ENCODE assay signal across 29 cellular contexts in the genomic region with DNA sequence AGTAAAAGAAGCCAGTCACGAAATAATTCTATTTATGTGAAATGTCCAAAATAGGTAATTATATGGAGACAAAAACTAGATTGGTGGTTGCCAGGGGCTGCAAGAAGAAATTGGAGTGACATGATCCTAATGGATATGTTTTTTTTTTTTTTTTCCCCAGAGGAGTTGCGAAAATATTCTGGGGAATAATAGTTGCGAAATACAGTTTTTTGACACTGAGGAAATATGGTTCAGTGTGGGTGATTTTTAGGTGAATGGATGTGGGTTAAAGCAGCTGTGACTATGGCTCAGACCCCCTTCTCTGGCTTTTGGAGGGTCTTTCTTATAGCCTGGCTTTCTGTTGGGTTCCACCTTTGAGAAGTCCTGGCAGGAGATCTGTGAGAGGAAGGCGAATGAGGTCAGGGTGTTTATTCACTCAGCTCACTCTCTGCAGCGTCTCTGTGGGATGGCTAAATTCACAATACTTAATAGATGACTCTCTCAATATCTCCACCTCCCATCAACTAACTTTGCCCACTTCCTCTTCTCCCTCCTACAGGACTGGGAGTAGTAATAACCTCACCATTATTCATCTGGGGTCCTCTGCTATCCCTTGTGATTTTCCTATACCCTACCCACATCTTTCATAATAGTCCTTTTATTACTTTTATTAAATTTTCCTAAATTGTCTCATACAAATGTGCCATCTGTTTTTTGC. TPM values are rescaled to one million over a fixed set of nuclear protein-coding genes. Genes with fewer than 3 reads are reported as not detected.
DNase-seq lines count a peak whose midpoint lies in the region; ATAC-seq and TF ChIP-seq lines count a peak whose summit lies in the region.
"Had no signal": no experiment of that assay in that cellular context is flagged by ENCODE, and none has a peak within 500 bp of the region (broad histone marks: within the 10 kb centered on the region; RNA-seq: fewer than 3 reads in every experiment).

No MANE protein-coding gene starts in this region.

- H3K9ac ChIP-seq in endodermal cell (ENCODE audit: extremely low read depth, low read length, poor library complexity, severe bottlenecking): no peak overlapping the region

- intact Hi-C loops in adrenal gland (cut with DNase I): no loop called here

- H3K4me1 Mint-ChIP-seq in activated T-helper 17 cell treated with anti-CD3 and anti-CD28 coated beads, Interleukin-2, amount 50 U/mL, for 72 hours: no peaks in the 10 kb centered on the region
- no peaks in the 10 kb centered on the region for H3K4me1 Mint-ChIP-seq in endodermal cell
- H3K4me1 Mint-ChIP-seq: CD14-positive monocyte, natural killer cell, T-cell had no signal

- H3K27ac Mint-ChIP-seq in activated T-helper 17 cell treated with anti-CD3 and anti-CD28 coated beads, Interleukin-2, amount 50 U/mL, for 72 hours: no peak overlapping the region
- no peak overlapping the region for H3K27ac Mint-ChIP-seq in endodermal cell
- H3K27ac Mint-ChIP-seq: activated CD4-positive, alpha-beta memory T cell treated with anti-CD3 and anti-CD28 coated beads, Interleukin-2, amount 10 ng/mL, durations not matched to agents 7 days and 5 days; activated naive CD8-positive, alpha-beta T cell; CD14-positive monocyte; natural killer cell; T-cell had no signal

- H3K27me3 Mint-ChIP-seq in activated T-helper 17 cell treated with anti-CD3 and anti-CD28 coated beads, Interleukin-2, amount 50 U/mL, for 72 hours: no peaks in the 10 kb centered on the region
- peaks cover 16% of the 10 kb centered on the region for H3K27me3 Mint-ChIP-seq in endodermal cell (ENCODE audit: insufficient read depth)
- H3K27me3 Mint-ChIP-seq: activated CD4-positive, alpha-beta memory T cell treated with anti-CD3 and anti-CD28 coated beads, Interleukin-2, amount 10 ng/mL, durations not matched to agents 7 days and 5 days; activated naive CD8-positive, alpha-beta T cell had no signal

- no peaks in the 10 kb centered on the region for H3K36me3 ChIP-seq in HEK293 (ENCODE audit: control insufficient read depth in 2 of 2, insufficient read depth in 1 of 2, low read length in 2 of 2)
- no peaks in the 10 kb centered on the region for H3K36me3 ChIP-seq in endodermal cell (ENCODE audit: control insufficient read depth, insufficient read depth, low read length)
- H3K36me3 ChIP-seq in adrenal gland (replicated peaks in 1 of 2): no peaks in the 10 kb centered on the region
- H3K36me3 ChIP-seq: HAP-1, spleen, thoracic aorta had no signal

- POLR2A ChIA-PET in HEK293 (lab: Yijun Ruan, JAX): interaction anchor here (0.6 kb wide), 1 partner anchor 289 kb away, joined by 3 read pairs; no protein-coding TSS in a partner anchor

- H3K9me3 Mint-ChIP-seq in activated T-helper 17 cell treated with anti-CD3 and anti-CD28 coated beads, Interleukin-2, amount 50 U/mL, for 72 hours: no peaks in the 10 kb centered on the region
- no peaks in the 10 kb centered on the region for H3K9me3 Mint-ChIP-seq in endodermal cell
- H3K9me3 Mint-ChIP-seq: activated CD4-positive, alpha-beta memory T cell treated with anti-CD3 and anti-CD28 coated beads, Interleukin-2, amount 10 ng/mL, durations not matched to agents 7 days and 5 days; CD14-positive monocyte; natural killer cell; T-cell had no signal

- peak; percentile 30 for DNase-seq in Daoy (ENCODE audit: low read depth)
- DNase-seq in iris pigment epithelial cell (ENCODE audit: low read depth): peak; percentile 49
- DNase-seq in endodermal cell: no peak
- DNase-seq in stimulated activated CD4-positive, alpha-beta T cell treated with anti-CD3 and anti-CD28 coated beads, Interleukin-2, amount 100 ng/mL, for 48 hours: no peak
- DNase-seq in NOMO-1 (lab: John Stamatoyannopoulos, UW; ENCODE audit: unreplicated experiment in 2 of 2): no peak
- no peak for DNase-seq in adrenal gland
- DNase-seq: activated CD4-positive, alpha-beta memory T cell treated with anti-CD3 and anti-CD28 coated beads, Interleukin-2, amount 10 ng/mL, durations not matched to agents 7 days and 5 days; cerebellar nuclear complex; hypothalamus; left ventricle myocardium superior; natural killer cell; NCI-H1092 treated with DMSO at 0.1 percent for 48 hours; NCI-H1930; NCI-H82; retina; SHP77; spleen; stimulated activated CD4-positive, alpha-beta T cell treated with anti-CD3 and anti-CD28 coated beads, Interleukin-4, amount 100 ng/mL, for 4 hours; stimulated activated naive CD4-positive, alpha-beta T cell treated with Interleukin-2 at 50 U/mL for 16 hours; T-cell had no signal

- H3K4me3 Mint-ChIP-seq in activated T-helper 17 cell treated with anti-CD3 and anti-CD28 coated beads, Interleukin-2, amount 50 U/mL, for 72 hours: no peak overlapping the region
- H3K4me3 Mint-ChIP-seq in endodermal cell: no peak overlapping the region
- H3K4me3 Mint-ChIP-seq: activated CD4-positive, alpha-beta memory T cell treated with anti-CD3 and anti-CD28 coated beads, Interleukin-2, amount 10 ng/mL, durations not matched to agents 7 days and 5 days; activated naive CD8-positive, alpha-beta T cell; CD14-positive monocyte; natural killer cell; T-cell had no signal

- 87% methylated on average over 5 of the region's 5 CpGs; no CpG with 5 or more reads in 1 of the 2 experiments for WGBS in endodermal cell (ENCODE audit: insufficient coverage in 1 of 2, insufficient read length in 1 of 2), 2 experiments
- WGBS in adrenal gland, 4 donors: 29 to 49% (median 33%) methylated on average over 5 of the region's 5 CpGs

- H3K9me3 ChIP-seq in HEK293 (ENCODE audit: control insufficient read depth, insufficient read depth, low read depth, low read length): no peaks in the 10 kb centered on the region
- no peaks in the 10 kb centered on the region for H3K9me3 ChIP-seq in endodermal cell (ENCODE audit: control insufficient read depth, low read length)
- no peaks in the 10 kb centered on the region for H3K9me3 ChIP-seq in adrenal gland (replicated peaks in 1 of 3)
- H3K9me3 ChIP-seq: HAP-1, spleen, thoracic aorta had no signal

- H3K4me1 ChIP-seq in HEK293 (ENCODE audit: control insufficient read depth, insufficient read depth, low read length): no peaks in the 10 kb centered on the region
- no peaks in the 10 kb centered on the region for H3K4me1 ChIP-seq in endodermal cell (ENCODE audit: control insufficient read depth, insufficient read depth, low read length)
- no peaks in the 10 kb centered on the region for H3K4me1 ChIP-seq in adrenal gland (replicated peaks in 1 of 2)
- H3K4me1 ChIP-seq: HAP-1, spleen had no signal

- H3K4me3 ChIP-seq in HEK293 (ENCODE audit: low read depth, low read length): no peak overlapping the region
- H3K4me3 ChIP-seq in endodermal cell (ENCODE audit: low read length): no peak overlapping the region
- H3K4me3 ChIP-seq in adrenal gland: no peak overlapping the region
- H3K4me3 ChIP-seq: HAP-1, spleen, thoracic aorta had no signal

- H3K27me3 ChIP-seq in endodermal cell (ENCODE audit: control insufficient read depth, insufficient read depth, low read length, poor library complexity, severe bottlenecking) (no peaks in the 10 kb centered on the region), adrenal gland (peaks cover 12% of the 10 kb centered on the region)
- H3K27me3 ChIP-seq: foreskin keratinocyte had no signal

- CTCF ChIA-PET in HEK293 (lab: Yijun Ruan, JAX): interaction anchor here (0.7 to 1.7 kb wide), 5 partner anchors 61 to 153 kb away, joined by 3 to 5 read pairs (median 3); no protein-coding TSS in a partner anchor

- no peak for TF ChIP-seq POLR2A in adrenal gland (IDR thresholded peaks at IDR 0.05)

- H3K27ac ChIP-seq in HEK293 (ENCODE audit: extremely low read depth, low read depth, low read length) (no peak overlapping the region), endodermal cell (ENCODE audit: low read depth, low read length) (no peak overlapping the region), adrenal gland (no peak overlapping the region)
- H3K27ac ChIP-seq: epithelial cell of prostate, foreskin keratinocyte, spleen, thoracic aorta had no signal

- peak; percentile 24 for ATAC-seq in activated T-helper 17 cell treated with anti-CD3 and anti-CD28 coated beads, Interleukin-2, amount 50 U/mL, for 72 hours (replicated peaks)
- ATAC-seq: activated CD4-positive, CD25-positive, alpha-beta regulatory T cell treated with anti-CD3 and anti-CD28 coated beads, Interleukin-2, amount 50 U/mL, for 24 hours; left ventricle myocardium superior; natural killer cell; T-cell had no signal

- TF ChIP-seq CTCF in HEK293 (tag by site-specific recombination; IDR thresholded peaks at IDR 0.05) (no peak), endodermal cell (conservative IDR thresholded peaks at IDR 0.05) (no peak), adrenal gland (IDR thresholded peaks at IDR 0.05) (no peak)

- H3K36me3 Mint-ChIP-seq in activated T-helper 17 cell treated with anti-CD3 and anti-CD28 coated beads, Interleukin-2, amount 50 U/mL, for 72 hours (ENCODE audit: low read depth): no peaks in the 10 kb centered on the region
- H3K36me3 Mint-ChIP-seq in endodermal cell (ENCODE audit: low read depth): no peaks in the 10 kb centered on the region
- H3K36me3 Mint-ChIP-seq: activated naive CD8-positive, alpha-beta T cell; CD14-positive monocyte; natural killer cell; T-cell had no signal

TF ChIP-seq in HEK293, 187 proteins besides CTCF, POLR2A, EP300 and RAD21 (continues in another document):
- no peak for TF ChIP-seq ZNF629 (tag by site-specific recombination; IDR thresholded peaks at IDR 0.05)
- TF ChIP-seq KLF16 (tag by site-specific recombination; IDR thresholded peaks at IDR 0.05): no peak
- no peak for TF ChIP-seq ZNF548 (tag by site-specific recombination; IDR thresholded peaks at IDR 0.05)
- 0 out of 2 replicates have a peak, but pooled peaks have one; percentile 19 for TF ChIP-seq EGR2 (tag by site-specific recombination; IDR thresholded peaks at IDR 0.05; ENCODE audit: low read depth)

RNA-seq across cellular contexts. Expression of gene RAB9B, which starts 15.3 kb away (rescaled TPM):
- total RNA-seq in Daoy (2014; rRNA removed; shearing (Covaris generic)): 0.92 and 0.97 TPM in 2 replicates
- 1 to 10 TPM in 1 of 2 donors, under 1 TPM in 1; 0.86 to 1.3 TPM for total RNA-seq in activated T-helper 17 cell treated with anti-CD3 and anti-CD28 coated beads, Interleukin-2, amount 50 U/mL, for 72 hours
- total RNA-seq in endodermal cell: under 1 TPM; 0.42 to 0.64 TPM
- polyA plus RNA-seq in endodermal cell (2013, experiment 1 of 2): 2.0 TPM
- polyA plus RNA-seq in endodermal cell (2013, experiment 2 of 2): 1.8 TPM
- 1 to 10 TPM in 7 of 8 donors, under 1 TPM in 1; 0.09 to 3.1 (median 1.9) TPM for total RNA-seq in adrenal gland
- 1 to 10 TPM in 2 of 3 donors, under 1 TPM in 1; 0.64 to 4.4 (median 1.1) TPM for polyA plus RNA-seq in adrenal gland

Comparison
In these comparisons a context has a peak if more than half of its experiments do, and no peak if none do; other contexts are left out.
1. DNase-seq: peak in Daoy (single experiment) and iris pigment epithelial cell (single experiment); none in endodermal cell (single experiment), stimulated activated CD4-positive, alpha-beta T cell treated with anti-CD3 and anti-CD28 coated beads, Interleukin-2, amount 100 ng/mL, for 48 hours (0 of 2), NOMO-1 (0 of 2) and adrenal gland (0 of 7).